8 cellular contexts compared by ENCODE assay signal in genomic region chr4:170027181-170027829, GRCh38. TPM values are rescaled to one million over a fixed set of nuclear protein-coding genes. Genes with fewer than 3 reads are reported as not detected.
DNase-seq lines count a peak whose midpoint lies in the region; ATAC-seq and TF ChIP-seq lines count a peak whose summit lies in the region.

No MANE protein-coding gene starts in this region.

- no peaks in the 10 kb centered on the region for H3K36me3 Mint-ChIP-seq in natural killer cell treated with Interleukin-12 subunit alpha and Interleukin-12 subunit beta and Interleukin-15 and Interleukin-18, amount 100 ng/mL, for 72 hours
- H3K36me3 Mint-ChIP-seq in stimulated activated naive B cell treated with anti-CD40 and anti-IgM and Interleukin-4, amounts not matched to agents 10 μg/mL and 1 μg/mL and 100 μg/mL, for 72 hours: peaks cover 0 to 6% of the 10 kb centered on the region in 2 donors

- H3K9me2 ChIP-seq in GM23248 (ENCODE audit: insufficient read depth): no peaks in the 10 kb centered on the region

- H3K4me1 ChIP-seq in GM23248 (ENCODE audit: insufficient read depth) (peaks cover 5% of the 10 kb centered on the region; the same call in 1 of the 2 replicates), KMS-11 (ENCODE audit: low read depth, poor library complexity, severe bottlenecking) (peaks cover 19% of the 10 kb centered on the region)

- no peaks in the 10 kb centered on the region for H3K9me3 Mint-ChIP-seq in natural killer cell treated with Interleukin-12 subunit alpha and Interleukin-12 subunit beta and Interleukin-15 and Interleukin-18, amount 100 ng/mL, for 72 hours
- peaks cover 2 to 4% of the 10 kb centered on the region in 2 donors for H3K9me3 Mint-ChIP-seq in stimulated activated naive B cell treated with anti-CD40 and anti-IgM and Interleukin-4, amounts not matched to agents 10 μg/mL and 1 μg/mL and 100 μg/mL, for 72 hours

- no peaks in the 10 kb centered on the region for H3K9me3 ChIP-seq in GM23248 (ENCODE audit: low read depth)

- 0 out of 2 replicates have a peak, but pooled peaks cover 10% of the 10 kb centered on the region for H3F3A ChIP-seq in GM23248 (ENCODE audit: insufficient read depth)

- H2AFZ ChIP-seq in GM23248 (peak overlapping the region; percentile 99), KMS-11 (ENCODE audit: low read depth) (peak overlapping the region; percentile 85)

- H3K27me3 ChIP-seq in GM23248 (replicated peaks; ENCODE audit: insufficient read depth): no peaks in the 10 kb centered on the region
- no peaks in the 10 kb centered on the region for H3K27me3 ChIP-seq in KMS-11 (ENCODE audit: insufficient read depth, low read depth)

- in situ Hi-C loops in GM23248 (cut with MboI): loop anchor here (25.0 kb wide), 1 partner anchor 415 kb away; the partner anchor contains the start of genes CLCN3 and NEK1

- H3K4me3 Mint-ChIP-seq in natural killer cell treated with Interleukin-12 subunit alpha and Interleukin-12 subunit beta and Interleukin-15 and Interleukin-18, amount 100 ng/mL, for 72 hours: peak overlapping the region; percentile 97
- H3K4me3 Mint-ChIP-seq in stimulated activated naive B cell treated with anti-CD40 and anti-IgM and Interleukin-4, amounts not matched to agents 10 μg/mL and 1 μg/mL and 100 μg/mL, for 72 hours: peak overlapping the region; percentile 91 to 94

- peak overlapping the region; percentile 90 for H3K4me2 ChIP-seq in GM23248 (ENCODE audit: unreplicated experiment)
- peak overlapping the region; percentile 72 for H3K4me2 ChIP-seq in KMS-11

- peak overlapping the region; percentile 97 for H3K4me3 ChIP-seq in GM23248
- no peak overlapping the region for H3K4me3 ChIP-seq in KMS-11 (IDR thresholded peaks at IDR 0.05; ENCODE audit: insufficient read depth, low read depth, low read length)
- peak overlapping the region; percentile 84 for H3K4me3 ChIP-seq in fibroblast of villous mesenchyme (ENCODE audit: low read depth, low read length)

- WGBS in GM23248 (ENCODE audit: low coverage in 1 of 2, low lambda C conversion rate in 2 of 2, missing lambda C conversion rate in 2 of 2), 2 experiments: 2 to 3% methylated on average over 30 to 37 of the region's 37 CpGs

- peaks cover 12 to 16% of the 10 kb centered on the region in 2 donors for H3K4me1 Mint-ChIP-seq in natural killer cell treated with Interleukin-12 subunit alpha and Interleukin-12 subunit beta and Interleukin-15 and Interleukin-18, amount 100 ng/mL, for 72 hours (ENCODE audit: low read depth in 2 of 2)
- peaks cover 11 to 13% of the 10 kb centered on the region in 2 donors for H3K4me1 Mint-ChIP-seq in stimulated activated naive B cell treated with anti-CD40 and anti-IgM and Interleukin-4, amounts not matched to agents 10 μg/mL and 1 μg/mL and 100 μg/mL, for 72 hours

- H3K36me3 ChIP-seq in GM23248 (ENCODE audit: low read depth) (no peaks in the 10 kb centered on the region), KMS-11 (ENCODE audit: insufficient read depth) (no peaks in the 10 kb centered on the region)

- peaks cover 24 to 26% of the 10 kb centered on the region in 2 donors for H3K27me3 Mint-ChIP-seq in natural killer cell treated with Interleukin-12 subunit alpha and Interleukin-12 subunit beta and Interleukin-15 and Interleukin-18, amount 100 ng/mL, for 72 hours
- H3K27me3 Mint-ChIP-seq in stimulated activated naive B cell treated with anti-CD40 and anti-IgM and Interleukin-4, amounts not matched to agents 10 μg/mL and 1 μg/mL and 100 μg/mL, for 72 hours: peaks cover 39 to 40% of the 10 kb centered on the region in 2 donors

- DNase-seq in DMS79 (lab: John Stamatoyannopoulos, UW) (peak; percentile 40), GM23248 (peak; percentile 96), SHP77 (lab: John Stamatoyannopoulos, UW) (peak; percentile 77 to 90), activated gamma-delta T cell treated with Interleukin-2 at 50 U/mL for 16 hours (peak; percentile 86), fibroblast of villous mesenchyme (ENCODE audit: low read depth) (peak; percentile 97)
- peak; percentile 90 for DNase-seq in natural killer cell treated with Interleukin-12 subunit alpha and Interleukin-12 subunit beta and Interleukin-15 and Interleukin-18, amount 100 ng/mL, for 72 hours (ENCODE audit: low spot score)
- peak; percentile 86 for DNase-seq in stimulated activated naive B cell treated with anti-CD40 and anti-IgM and Interleukin-4, amounts not matched to agents 10 μg/mL and 1 μg/mL and 100 μg/mL, for 72 hours

- H3K9ac ChIP-seq in GM23248 (peak overlapping the region; percentile 87), KMS-11 (peak overlapping the region; percentile 97)

- no peaks in the 10 kb centered on the region for H3K79me2 ChIP-seq in GM23248 (ENCODE audit: insufficient read depth)
- 0 out of 2 replicates have a peak, but pooled peaks cover 8% of the 10 kb centered on the region for H3K79me2 ChIP-seq in KMS-11 (ENCODE audit: insufficient read depth, low read depth)

- peak overlapping the region; percentile 78 to 92 for H3K27ac Mint-ChIP-seq in natural killer cell treated with Interleukin-12 subunit alpha and Interleukin-12 subunit beta and Interleukin-15 and Interleukin-18, amount 100 ng/mL, for 72 hours
- H3K27ac Mint-ChIP-seq in stimulated activated naive B cell treated with anti-CD40 and anti-IgM and Interleukin-4, amounts not matched to agents 10 μg/mL and 1 μg/mL and 100 μg/mL, for 72 hours: peak overlapping the region; percentile 95

- ATAC-seq in natural killer cell treated with Interleukin-12 subunit alpha and Interleukin-12 subunit beta and Interleukin-15 and Interleukin-18, amount 100 ng/mL, for 72 hours: peak; percentile 76 to 85
- ATAC-seq in stimulated activated naive B cell treated with anti-CD40 and anti-IgM and Interleukin-4, amounts not matched to agents 10 μg/mL and 1 μg/mL and 100 μg/mL, for 72 hours (replicated peaks): peak; percentile 80 to 83

- H3K27ac ChIP-seq in GM23248 (peak overlapping the region; percentile 59), KMS-11 (peak overlapping the region; percentile 98)

- H4K20me1 ChIP-seq in GM23248 (ENCODE audit: insufficient read depth) (no peaks in the 10 kb centered on the region), KMS-11 (ENCODE audit: insufficient read depth) (no peaks in the 10 kb centered on the region)

- TF ChIP-seq CTCF in KMS-11 (conservative IDR thresholded peaks at IDR 0.05; ENCODE audit: low read depth, low read length): no peak
- TF ChIP-seq CTCF in fibroblast of villous mesenchyme (IDR thresholded peaks at IDR 0.05; ENCODE audit: insufficient read depth, low read depth, low read length): no peak

RNA-seq across cellular contexts. Expression of gene MFAP3L, which starts 1.1 kb away (rescaled TPM):
- 19.3 and 20.8 TPM in 2 replicates for total RNA-seq in GM23248 (2014; rRNA removed; shearing (Covaris generic))
- 5.2 and 6.4 TPM in 2 replicates for polyA plus RNA-seq in GM23248 (2016; fragmentation: Nextera tagmentation; extraction: Ambion mirVana)
- 0.86 and 1.3 TPM in 2 replicates for total RNA-seq in fibroblast of villous mesenchyme
- 1 to 10 TPM in 1 of 2 donors, under 1 TPM in 1; 0.95 to 3.2 TPM for total RNA-seq in natural killer cell treated with Interleukin-12 subunit alpha and Interleukin-12 subunit beta and Interleukin-15 and Interleukin-18, amount 100 ng/mL, for 72 hours

Comparison
In these comparisons a context has a peak if more than half of its experiments do, and no peak if none do; other contexts are left out.
1. DNase-seq: peak in every context shown above with its lines; median percentile 97 in fibroblast of villous mesenchyme; 96 in GM23248; 90 in natural killer cell treated with Interleukin-12 subunit alpha and Interleukin-12 subunit beta and Interleukin-15 and Interleukin-18, amount 100 ng/mL, for 72 hours; 86 in activated gamma-delta T cell treated with Interleukin-2 at 50 U/mL for 16 hours; 86 in stimulated activated naive B cell treated with anti-CD40 and anti-IgM and Interleukin-4, amounts not matched to agents 10 μg/mL and 1 μg/mL and 100 μg/mL, for 72 hours; 84 in SHP77; 40 in DMS79.